In the genomic region with DNA sequence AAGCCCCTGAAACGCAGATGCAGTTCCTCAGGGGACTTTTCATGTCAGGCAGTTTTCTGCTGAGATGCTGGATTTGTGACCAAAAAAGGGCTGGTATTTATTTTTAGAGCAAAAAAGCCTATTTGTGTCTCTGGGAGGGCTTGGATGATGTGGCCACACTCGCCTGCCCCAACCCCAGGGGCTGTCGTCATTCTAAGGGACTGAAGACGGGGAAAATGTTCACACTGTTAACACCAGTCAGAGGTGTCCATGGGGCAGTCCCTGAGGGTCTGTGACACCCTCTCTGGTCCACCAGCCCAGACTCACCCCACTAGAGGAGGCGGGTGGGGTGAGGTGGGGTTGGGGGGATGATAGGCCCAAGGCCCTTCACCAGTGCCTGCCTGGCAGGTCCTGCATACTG, we compare ENCODE assay signal across 2 cellular contexts.
TF ChIP-seq lines count a peak whose summit lies in the region.

No MANE protein-coding gene starts in this region.

TF ChIP-seq in SK-N-SH, 30 proteins besides CTCF, POLR2A, EP300 and RAD21 (continued from another document):
- TF ChIP-seq, protein P1, sequence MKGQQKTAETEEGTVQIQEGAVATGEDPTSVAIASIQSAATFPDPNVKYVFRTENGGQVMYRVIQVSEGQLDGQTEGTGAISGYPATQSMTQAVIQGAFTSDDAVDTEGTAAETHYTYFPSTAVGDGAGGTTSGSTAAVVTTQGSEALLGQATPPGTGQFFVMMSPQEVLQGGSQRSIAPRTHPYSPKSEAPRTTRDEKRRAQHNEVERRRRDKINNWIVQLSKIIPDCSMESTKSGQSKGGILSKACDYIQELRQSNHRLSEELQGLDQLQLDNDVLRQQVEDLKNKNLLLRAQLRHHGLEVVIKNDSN (IDR thresholded peaks at IDR 0.05; ENCODE audit: borderline replicate concordance, low read depth), result no peak

TF ChIP-seq in SK-N-SH treated with all-trans-retinoic acid at 6 μM for 48 hours, 23 proteins besides CTCF, POLR2A, EP300 and RAD21 (continued from another document):
- TF ChIP-seq, protein P2, sequence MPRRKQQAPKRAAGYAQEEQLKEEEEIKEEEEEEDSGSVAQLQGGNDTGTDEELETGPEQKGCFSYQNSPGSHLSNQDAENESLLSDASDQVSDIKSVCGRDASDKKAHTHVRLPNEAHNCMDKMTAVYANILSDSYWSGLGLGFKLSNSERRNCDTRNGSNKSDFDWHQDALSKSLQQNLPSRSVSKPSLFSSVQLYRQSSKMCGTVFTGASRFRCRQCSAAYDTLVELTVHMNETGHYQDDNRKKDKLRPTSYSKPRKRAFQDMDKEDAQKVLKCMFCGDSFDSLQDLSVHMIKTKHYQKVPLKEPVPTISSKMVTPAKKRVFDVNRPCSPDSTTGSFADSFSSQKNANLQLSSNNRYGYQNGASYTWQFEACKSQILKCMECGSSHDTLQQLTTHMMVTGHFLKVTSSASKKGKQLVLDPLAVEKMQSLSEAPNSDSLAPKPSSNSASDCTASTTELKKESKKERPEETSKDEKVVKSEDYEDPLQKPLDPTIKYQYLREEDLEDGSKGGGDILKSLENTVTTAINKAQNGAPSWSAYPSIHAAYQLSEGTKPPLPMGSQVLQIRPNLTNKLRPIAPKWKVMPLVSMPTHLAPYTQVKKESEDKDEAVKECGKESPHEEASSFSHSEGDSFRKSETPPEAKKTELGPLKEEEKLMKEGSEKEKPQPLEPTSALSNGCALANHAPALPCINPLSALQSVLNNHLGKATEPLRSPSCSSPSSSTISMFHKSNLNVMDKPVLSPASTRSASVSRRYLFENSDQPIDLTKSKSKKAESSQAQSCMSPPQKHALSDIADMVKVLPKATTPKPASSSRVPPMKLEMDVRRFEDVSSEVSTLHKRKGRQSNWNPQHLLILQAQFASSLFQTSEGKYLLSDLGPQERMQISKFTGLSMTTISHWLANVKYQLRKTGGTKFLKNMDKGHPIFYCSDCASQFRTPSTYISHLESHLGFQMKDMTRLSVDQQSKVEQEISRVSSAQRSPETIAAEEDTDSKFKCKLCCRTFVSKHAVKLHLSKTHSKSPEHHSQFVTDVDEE (CRISPR knock-in tag; IDR thresholded peaks at IDR 0.05), result no peak
- TF ChIP-seq GLIS3 (CRISPR knock-in tag; IDR thresholded peaks at IDR 0.05), result no peak
- no peak for TF ChIP-seq ESRRG (CRISPR knock-in tag; IDR thresholded peaks at IDR 0.05)
- TF ChIP-seq, protein P3, sequence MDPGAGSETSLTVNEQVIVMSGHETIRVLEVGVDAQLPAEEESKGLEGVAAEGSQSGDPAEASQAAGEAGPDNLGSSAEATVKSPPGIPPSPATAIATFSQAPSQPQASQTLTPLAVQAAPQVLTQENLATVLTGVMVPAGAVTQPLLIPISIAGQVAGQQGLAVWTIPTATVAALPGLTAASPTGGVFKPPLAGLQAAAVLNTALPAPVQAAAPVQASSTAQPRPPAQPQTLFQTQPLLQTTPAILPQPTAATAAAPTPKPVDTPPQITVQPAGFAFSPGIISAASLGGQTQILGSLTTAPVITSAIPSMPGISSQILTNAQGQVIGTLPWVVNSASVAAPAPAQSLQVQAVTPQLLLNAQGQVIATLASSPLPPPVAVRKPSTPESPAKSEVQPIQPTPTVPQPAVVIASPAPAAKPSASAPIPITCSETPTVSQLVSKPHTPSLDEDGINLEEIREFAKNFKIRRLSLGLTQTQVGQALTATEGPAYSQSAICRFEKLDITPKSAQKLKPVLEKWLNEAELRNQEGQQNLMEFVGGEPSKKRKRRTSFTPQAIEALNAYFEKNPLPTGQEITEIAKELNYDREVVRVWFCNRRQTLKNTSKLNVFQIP (CRISPR knock-in tag; IDR thresholded peaks at IDR 0.05; ENCODE audit: borderline replicate concordance, low read depth), result no peak
- no peak for TF ChIP-seq PPARA (CRISPR knock-in tag; IDR thresholded peaks at IDR 0.05; ENCODE audit: borderline replicate concordance)
- TF ChIP-seq BACH2 (CRISPR knock-in tag; IDR thresholded peaks at IDR 0.05; ENCODE audit: borderline replicate concordance), result no peak
- no peak for TF ChIP-seq RARB (CRISPR knock-in tag; IDR thresholded peaks at IDR 0.05)
TF ChIP-seq in SK-N-SH treated with all-trans-retinoic acid at 6 μM for 48 hours: peak in this region for 0.
